1 cellular context compared by ENCODE assay signal in the genomic region with DNA sequence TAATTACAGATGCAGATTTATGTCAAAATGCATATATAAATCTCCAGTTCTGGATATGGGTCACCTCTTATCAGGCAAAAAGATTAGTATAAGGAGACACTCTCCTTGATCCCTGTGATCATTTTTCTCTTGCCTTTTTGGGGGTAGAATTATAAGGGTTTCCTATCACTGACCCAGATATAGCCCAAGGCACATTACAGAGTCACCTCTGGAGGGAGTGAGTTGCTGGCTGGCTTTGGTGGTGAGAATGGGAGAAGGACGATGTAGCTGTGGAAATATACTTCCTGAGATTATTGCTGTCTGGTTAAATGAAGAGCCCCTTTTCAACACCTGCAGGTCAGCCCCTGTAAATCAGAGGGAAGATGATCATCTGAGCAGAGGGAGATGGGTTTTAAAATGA.
TF ChIP-seq lines count a peak whose summit lies in the region.

No MANE protein-coding gene starts in this region.

TF ChIP-seq in GM23338, 12 proteins besides CTCF, POLR2A, EP300 and RAD21 (continued from another document):
- TF ChIP-seq, protein P1, sequence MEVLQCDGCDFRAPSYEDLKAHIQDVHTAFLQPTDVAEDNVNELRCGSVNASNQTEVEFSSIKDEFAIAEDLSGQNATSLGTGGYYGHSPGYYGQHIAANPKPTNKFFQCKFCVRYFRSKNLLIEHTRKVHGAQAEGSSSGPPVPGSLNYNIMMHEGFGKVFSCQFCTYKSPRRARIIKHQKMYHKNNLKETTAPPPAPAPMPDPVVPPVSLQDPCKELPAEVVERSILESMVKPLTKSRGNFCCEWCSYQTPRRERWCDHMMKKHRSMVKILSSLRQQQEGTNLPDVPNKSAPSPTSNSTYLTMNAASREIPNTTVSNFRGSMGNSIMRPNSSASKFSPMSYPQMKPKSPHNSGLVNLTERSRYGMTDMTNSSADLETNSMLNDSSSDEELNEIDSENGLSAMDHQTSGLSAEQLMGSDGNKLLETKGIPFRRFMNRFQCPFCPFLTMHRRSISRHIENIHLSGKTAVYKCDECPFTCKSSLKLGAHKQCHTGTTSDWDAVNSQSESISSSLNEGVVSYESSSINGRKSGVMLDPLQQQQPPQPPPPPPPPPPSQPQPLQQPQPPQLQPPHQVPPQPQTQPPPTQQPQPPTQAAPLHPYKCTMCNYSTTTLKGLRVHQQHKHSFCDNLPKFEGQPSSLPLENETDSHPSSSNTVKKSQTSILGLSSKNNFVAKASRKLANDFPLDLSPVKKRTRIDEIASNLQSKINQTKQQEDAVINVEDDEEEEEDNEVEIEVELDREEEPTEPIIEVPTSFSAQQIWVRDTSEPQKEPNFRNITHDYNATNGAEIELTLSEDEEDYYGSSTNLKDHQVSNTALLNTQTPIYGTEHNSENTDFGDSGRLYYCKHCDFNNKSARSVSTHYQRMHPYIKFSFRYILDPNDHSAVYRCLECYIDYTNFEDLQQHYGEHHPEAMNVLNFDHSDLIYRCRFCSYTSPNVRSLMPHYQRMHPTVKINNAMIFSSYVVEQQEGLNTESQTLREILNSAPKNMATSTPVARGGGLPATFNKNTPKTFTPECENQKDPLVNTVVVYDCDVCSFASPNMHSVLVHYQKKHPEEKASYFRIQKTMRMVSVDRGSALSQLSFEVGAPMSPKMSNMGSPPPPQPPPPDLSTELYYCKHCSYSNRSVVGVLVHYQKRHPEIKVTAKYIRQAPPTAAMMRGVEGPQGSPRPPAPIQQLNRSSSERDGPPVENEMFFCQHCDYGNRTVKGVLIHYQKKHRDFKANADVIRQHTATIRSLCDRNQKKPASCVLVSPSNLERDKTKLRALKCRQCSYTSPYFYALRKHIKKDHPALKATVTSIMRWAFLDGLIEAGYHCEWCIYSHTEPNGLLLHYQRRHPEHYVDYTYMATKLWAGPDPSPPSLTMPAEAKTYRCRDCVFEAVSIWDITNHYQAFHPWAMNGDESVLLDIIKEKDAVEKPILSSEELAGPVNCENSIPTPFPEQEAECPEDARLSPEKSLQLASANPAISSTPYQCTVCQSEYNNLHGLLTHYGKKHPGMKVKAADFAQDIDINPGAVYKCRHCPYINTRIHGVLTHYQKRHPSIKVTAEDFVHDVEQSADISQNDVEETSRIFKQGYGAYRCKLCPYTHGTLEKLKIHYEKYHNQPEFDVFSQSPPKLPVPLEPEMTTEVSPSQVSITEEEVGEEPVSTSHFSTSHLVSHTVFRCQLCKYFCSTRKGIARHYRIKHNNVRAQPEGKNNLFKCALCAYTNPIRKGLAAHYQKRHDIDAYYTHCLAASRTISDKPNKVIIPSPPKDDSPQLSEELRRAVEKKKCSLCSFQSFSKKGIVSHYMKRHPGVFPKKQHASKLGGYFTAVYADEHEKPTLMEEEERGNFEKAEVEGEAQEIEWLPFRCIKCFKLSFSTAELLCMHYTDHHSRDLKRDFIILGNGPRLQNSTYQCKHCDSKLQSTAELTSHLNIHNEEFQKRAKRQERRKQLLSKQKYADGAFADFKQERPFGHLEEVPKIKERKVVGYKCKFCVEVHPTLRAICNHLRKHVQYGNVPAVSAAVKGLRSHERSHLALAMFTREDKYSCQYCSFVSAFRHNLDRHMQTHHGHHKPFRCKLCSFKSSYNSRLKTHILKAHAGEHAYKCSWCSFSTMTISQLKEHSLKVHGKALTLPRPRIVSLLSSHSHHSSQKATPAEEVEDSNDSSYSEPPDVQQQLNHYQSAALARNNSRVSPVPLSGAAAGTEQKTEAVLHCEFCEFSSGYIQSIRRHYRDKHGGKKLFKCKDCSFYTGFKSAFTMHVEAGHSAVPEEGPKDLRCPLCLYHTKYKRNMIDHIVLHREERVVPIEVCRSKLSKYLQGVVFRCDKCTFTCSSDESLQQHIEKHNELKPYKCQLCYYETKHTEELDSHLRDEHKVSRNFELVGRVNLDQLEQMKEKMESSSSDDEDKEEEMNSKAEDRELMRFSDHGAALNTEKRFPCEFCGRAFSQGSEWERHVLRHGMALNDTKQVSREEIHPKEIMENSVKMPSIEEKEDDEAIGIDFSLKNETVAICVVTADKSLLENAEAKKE (CRISPR knock-in tag; IDR thresholded peaks at IDR 0.05): no peak
- TF ChIP-seq, protein P2, sequence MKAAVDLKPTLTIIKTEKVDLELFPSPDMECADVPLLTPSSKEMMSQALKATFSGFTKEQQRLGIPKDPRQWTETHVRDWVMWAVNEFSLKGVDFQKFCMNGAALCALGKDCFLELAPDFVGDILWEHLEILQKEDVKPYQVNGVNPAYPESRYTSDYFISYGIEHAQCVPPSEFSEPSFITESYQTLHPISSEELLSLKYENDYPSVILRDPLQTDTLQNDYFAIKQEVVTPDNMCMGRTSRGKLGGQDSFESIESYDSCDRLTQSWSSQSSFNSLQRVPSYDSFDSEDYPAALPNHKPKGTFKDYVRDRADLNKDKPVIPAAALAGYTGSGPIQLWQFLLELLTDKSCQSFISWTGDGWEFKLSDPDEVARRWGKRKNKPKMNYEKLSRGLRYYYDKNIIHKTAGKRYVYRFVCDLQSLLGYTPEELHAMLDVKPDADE (IDR thresholded peaks at IDR 0.05): no peak
- TF ChIP-seq CREB1 (CRISPR knock-in tag; IDR thresholded peaks at IDR 0.05; ENCODE audit: low read depth): no peak
- no peak for TF ChIP-seq STAT1 (IDR thresholded peaks at IDR 0.05; ENCODE audit: unreplicated experiment)
- TF ChIP-seq NANOG (IDR thresholded peaks at IDR 0.05; ENCODE audit: borderline replicate concordance): no peak
- TF ChIP-seq ZNF114 (CRISPR knock-in tag; IDR thresholded peaks at IDR 0.05): no peak
- no peak for TF ChIP-seq EZH2 (IDR thresholded peaks at IDR 0.05; ENCODE audit: low read depth, unreplicated experiment)
- TF ChIP-seq EZH2phosphoT487 (IDR thresholded peaks at IDR 0.05; ENCODE audit: unreplicated experiment): no peak
- TF ChIP-seq, protein P3, sequence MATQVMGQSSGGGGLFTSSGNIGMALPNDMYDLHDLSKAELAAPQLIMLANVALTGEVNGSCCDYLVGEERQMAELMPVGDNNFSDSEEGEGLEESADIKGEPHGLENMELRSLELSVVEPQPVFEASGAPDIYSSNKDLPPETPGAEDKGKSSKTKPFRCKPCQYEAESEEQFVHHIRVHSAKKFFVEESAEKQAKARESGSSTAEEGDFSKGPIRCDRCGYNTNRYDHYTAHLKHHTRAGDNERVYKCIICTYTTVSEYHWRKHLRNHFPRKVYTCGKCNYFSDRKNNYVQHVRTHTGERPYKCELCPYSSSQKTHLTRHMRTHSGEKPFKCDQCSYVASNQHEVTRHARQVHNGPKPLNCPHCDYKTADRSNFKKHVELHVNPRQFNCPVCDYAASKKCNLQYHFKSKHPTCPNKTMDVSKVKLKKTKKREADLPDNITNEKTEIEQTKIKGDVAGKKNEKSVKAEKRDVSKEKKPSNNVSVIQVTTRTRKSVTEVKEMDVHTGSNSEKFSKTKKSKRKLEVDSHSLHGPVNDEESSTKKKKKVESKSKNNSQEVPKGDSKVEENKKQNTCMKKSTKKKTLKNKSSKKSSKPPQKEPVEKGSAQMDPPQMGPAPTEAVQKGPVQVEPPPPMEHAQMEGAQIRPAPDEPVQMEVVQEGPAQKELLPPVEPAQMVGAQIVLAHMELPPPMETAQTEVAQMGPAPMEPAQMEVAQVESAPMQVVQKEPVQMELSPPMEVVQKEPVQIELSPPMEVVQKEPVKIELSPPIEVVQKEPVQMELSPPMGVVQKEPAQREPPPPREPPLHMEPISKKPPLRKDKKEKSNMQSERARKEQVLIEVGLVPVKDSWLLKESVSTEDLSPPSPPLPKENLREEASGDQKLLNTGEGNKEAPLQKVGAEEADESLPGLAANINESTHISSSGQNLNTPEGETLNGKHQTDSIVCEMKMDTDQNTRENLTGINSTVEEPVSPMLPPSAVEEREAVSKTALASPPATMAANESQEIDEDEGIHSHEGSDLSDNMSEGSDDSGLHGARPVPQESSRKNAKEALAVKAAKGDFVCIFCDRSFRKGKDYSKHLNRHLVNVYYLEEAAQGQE (IDR thresholded peaks at IDR 0.05; ENCODE audit: unreplicated experiment): no peak
- no peak for TF ChIP-seq POLR2AphosphoS5 (IDR thresholded peaks at IDR 0.05; ENCODE audit: low read depth)
